Comparison of ENCODE assay signal across 11 cellular contexts in genomic region chr4:118826723-118827444, GRCh38. TPM values are rescaled to one million over a fixed set of nuclear protein-coding genes. Genes with fewer than 3 reads are reported as not detected.
DNase-seq lines count a peak whose midpoint lies in the region; ATAC-seq and TF ChIP-seq lines count a peak whose summit lies in the region.
"Had no signal": no experiment of that assay in that cellular context is flagged by ENCODE, and none has a peak within 500 bp of the region (broad histone marks: within the 10 kb centered on the region; RNA-seq: fewer than 3 reads in every experiment).

No MANE protein-coding gene starts in this region.

- H3K36me3 ChIP-seq in hepatocyte (replicated peaks; ENCODE audit: insufficient read depth, low read depth): no peaks in the 10 kb centered on the region

- no peaks in the 10 kb centered on the region for H3K27me3 ChIP-seq in hepatocyte

- H4K20me1 ChIP-seq in hepatocyte (ENCODE audit: insufficient read depth, poor library complexity, severe bottlenecking): peaks cover 86% of the 10 kb centered on the region

- WGBS in hepatocyte (ENCODE audit: low lambda C conversion rate, missing lambda C conversion rate): 63% methylated on average over 2 of the region's 2 CpGs

- H2AFZ ChIP-seq in hepatocyte: no peak overlapping the region

- peak overlapping the region; percentile 43 for H3K4me2 ChIP-seq in hepatocyte

- ATAC-seq in GM19463 (IDR thresholded peaks at IDR 0.05; ENCODE audit: unreplicated experiment): peak; percentile 44
- ATAC-seq: HCT116 had no signal

- TF ChIP-seq CTCF in hepatocyte (IDR thresholded peaks at IDR 0.05; ENCODE audit: poor library complexity): no peak

- DNase-seq in AML-193 (lab: John Stamatoyannopoulos, UW): peak; percentile 16 to 26
- peak; percentile 26 for DNase-seq in OCI-M1 (lab: John Stamatoyannopoulos, UW)
- no peak for DNase-seq in hepatocyte (ENCODE audit: low spot score)
- no peak for DNase-seq in 8988T
- no peak for DNase-seq in AG08396 (ENCODE audit: low spot score)
- DNase-seq in DMS79 (lab: John Stamatoyannopoulos, UW): no peak
- DNase-seq in activated gamma-delta T cell (lab: John Stamatoyannopoulos, UW): no peak
- DNase-seq: COR-L47, NCI-H345 had no signal

- peak overlapping the region; percentile 32 for H3K27ac ChIP-seq in hepatocyte

- H3K4me1 ChIP-seq in hepatocyte (ENCODE audit: insufficient read depth): no peaks in the 10 kb centered on the region

- no peaks in the 10 kb centered on the region for H3K9me2 ChIP-seq in hepatocyte (replicated peaks; ENCODE audit: insufficient read depth)

- H3K9me3 ChIP-seq in hepatocyte (ENCODE audit: low read depth): no peaks in the 10 kb centered on the region

- H3K4me3 ChIP-seq in hepatocyte: no peak overlapping the region

- peaks cover 95% of the 10 kb centered on the region for H3K79me2 ChIP-seq in hepatocyte

RNA-seq across cellular contexts. Expression of gene SEC24D, which starts 9.0 kb away (rescaled TPM):
- 88.1 and 97.4 TPM in 2 replicates for total RNA-seq in hepatocyte
- polyA plus RNA-seq in hepatocyte: 81.9 and 87.4 TPM in 2 replicates

Comparison
In these comparisons a context has a peak if more than half of its experiments do, and no peak if none do; other contexts are left out.
1. DNase-seq: peak in AML-193 (2 of 2) and OCI-M1 (single experiment); none in hepatocyte (single experiment), 8988T (single experiment), AG08396 (single experiment), DMS79 (single experiment) and activated gamma-delta T cell (single experiment).